ENCODE assay signal across 9 cellular contexts in genomic region chr4:119314356-119314755, GRCh38. TPM values are rescaled to one million over a fixed set of nuclear protein-coding genes. Genes with fewer than 3 reads are reported as not detected.
DNase-seq lines count a peak whose midpoint lies in the region; ATAC-seq, FAIRE-seq and TF ChIP-seq lines count a peak whose summit lies in the region.
"Had no signal": no experiment of that assay in that cellular context is flagged by ENCODE, and none has a peak within 500 bp of the region (broad histone marks: within the 10 kb centered on the region; RNA-seq: fewer than 3 reads in every experiment).

No MANE protein-coding gene starts in this region.

- no peaks in the 10 kb centered on the region for H4K20me1 ChIP-seq in K562 (replicated peaks; ENCODE audit: control insufficient read depth, insufficient read depth, low read length)

- H3K4me1 ChIP-seq in K562 (replicated peaks in 1 of 2; ENCODE audit: control insufficient read depth in 2 of 2, insufficient read depth in 2 of 2, low read length in 2 of 2), result no peaks in the 10 kb centered on the region
- H3K4me1 ChIP-seq in colonic mucosa, result no peaks in the 10 kb centered on the region

- TF ChIP-seq POLR2A in K562 (conservative IDR thresholded peaks at IDR 0.05), result no peak

- no peaks in the 10 kb centered on the region for H3K79me2 ChIP-seq in K562 (ENCODE audit: control insufficient read depth, insufficient read depth, low read length)

- no peak overlapping the region for H3K4me3 ChIP-seq in K562
- no peak overlapping the region for H3K4me3 ChIP-seq in MG63
- no peak overlapping the region for H3K4me3 ChIP-seq in colonic mucosa

- in situ Hi-C loops in K562 (cut with MboI), result loop anchor here (10.0 kb wide), 1 partner anchor 740 kb away; no protein-coding TSS in a partner anchor

- H3K36me3 ChIP-seq in K562 (ENCODE audit: control insufficient read depth, insufficient read depth, low read length) (no peaks in the 10 kb centered on the region), MG63 (no peaks in the 10 kb centered on the region), colonic mucosa (no peaks in the 10 kb centered on the region)

- DNase-seq in AG08395 (ENCODE audit: low spot score) (peak; percentile 36), GM04503 (ENCODE audit: low read depth) (peak; percentile 17), NCI-H510A treated with DMSO at 0.1 percent for 48 hours (lab: John Stamatoyannopoulos, UW) (peak; percentile 30), K562 (ENCODE audit: extremely low read depth in 1 of 4, low spot score in 3 of 4) (peak in 1 of 4 experiments; percentile 44), kidney tubule cell (ENCODE audit: low spot score) (peak; percentile 63), MG63 (no peak), colonic mucosa (no peak)

- TF ChIP-seq RAD21 in K562 (CRISPR knock-in tag; conservative IDR thresholded peaks at IDR 0.05 in 1 of 2, IDR thresholded peaks at IDR 0.05 in 1 of 2), result peak; percentile 71 to 73

- POLR2A ChIA-PET in K562 (lab: Yijun Ruan, JAX), result no interaction called here

- no peak for TF ChIP-seq EP300 in K562 (IDR thresholded peaks at IDR 0.05; ENCODE audit: low read length)

- H3K4me2 ChIP-seq in K562 (ENCODE audit: insufficient read depth, low read length), result no peak overlapping the region

- 0% methylated on average over 4 of the region's 4 CpGs for WGBS in K562 (ENCODE audit: insufficient coverage, low coverage, missing lambda C conversion rate)

- intact Hi-C loops in K562 (cut with micrococcal nuclease) (loop anchor here (2.0 kb wide), 2 partner anchors 312 to 736 kb away; no protein-coding TSS in a partner anchor), colonic mucosa (cut with DNase I) (loop anchor here (5.0 to 10.0 kb wide), 2 partner anchors 310 to 743 kb away; partner anchors contain the start of gene PDE5A)

- no peaks in the 10 kb centered on the region for H3K9me1 ChIP-seq in K562 (ENCODE audit: control insufficient read depth, insufficient read depth, low read length)

- H2AFZ ChIP-seq in K562 (ENCODE audit: low read depth, low read length), result no peak overlapping the region

- H3K9ac ChIP-seq in K562 (ENCODE audit: insufficient read depth in 1 of 2, low read depth in 2 of 2, low read length in 2 of 2), result no peak overlapping the region
- H3K9ac ChIP-seq in colonic mucosa (ENCODE audit: low read depth in 2 of 2, low read length in 2 of 2), result no peak overlapping the region

- CTCF ChIA-PET in K562 (lab: Yijun Ruan, JAX; ENCODE audit: low intra/inter-chr PET ratio), result interaction anchor here (0.6 to 1.5 kb wide), 2 partner anchors 179 to 737 kb away, joined by 3 to 4 read pairs; no protein-coding TSS in a partner anchor

- peak; percentile 79 for ATAC-seq in HG03039 (IDR thresholded peaks at IDR 0.05; ENCODE audit: unreplicated experiment)
- ATAC-seq in K562, result peak; percentile 83

- H3K27ac ChIP-seq in K562 (ENCODE audit: extremely low read depth, low read depth, low read length) (no peak overlapping the region), colonic mucosa (no peak overlapping the region)

- H3K27me3 ChIP-seq in K562 (ENCODE audit: control insufficient read depth in 2 of 2, insufficient read depth in 2 of 2, low read length in 2 of 2) (peaks cover 0 to 5% of the 10 kb centered on the region in 2 experiments; a peak in 1 of 5 replicates), MG63 (no peaks in the 10 kb centered on the region), colonic mucosa (no peaks in the 10 kb centered on the region)

- H3K9me3 ChIP-seq in K562 (replicated peaks; ENCODE audit: control insufficient read depth, insufficient read depth, low read depth, low read length) (no peaks in the 10 kb centered on the region), MG63 (no peaks in the 10 kb centered on the region), colonic mucosa (no peaks in the 10 kb centered on the region)

- peak; percentile 27 to 63 (median 44); a peak in 5 of 6 replicates for TF ChIP-seq CTCF in K562 (IDR thresholded peaks at IDR 0.05 in 2 of 3, conservative IDR thresholded peaks at IDR 0.05 in 1 of 3; ENCODE audit: insufficient read depth in 2 of 3, low read depth in 1 of 3, low read length in 3 of 3)
- no peak for TF ChIP-seq CTCF in colonic mucosa (IDR thresholded peaks at IDR 0.05)

- no peak for FAIRE-seq in K562 (lab: Jason Lieb, UNC)

- no TSS peak for BruUV-seq in K562 (replicated peaks; lab: Mats Ljungman, UMichigan)

TF ChIP-seq in K562, 482 proteins besides CTCF, POLR2A, EP300 and RAD21:
- TF ChIP-seq ZNF518B (CRISPR knock-in tag; IDR thresholded peaks at IDR 0.05), result no peak
- TF ChIP-seq, protein P1, sequence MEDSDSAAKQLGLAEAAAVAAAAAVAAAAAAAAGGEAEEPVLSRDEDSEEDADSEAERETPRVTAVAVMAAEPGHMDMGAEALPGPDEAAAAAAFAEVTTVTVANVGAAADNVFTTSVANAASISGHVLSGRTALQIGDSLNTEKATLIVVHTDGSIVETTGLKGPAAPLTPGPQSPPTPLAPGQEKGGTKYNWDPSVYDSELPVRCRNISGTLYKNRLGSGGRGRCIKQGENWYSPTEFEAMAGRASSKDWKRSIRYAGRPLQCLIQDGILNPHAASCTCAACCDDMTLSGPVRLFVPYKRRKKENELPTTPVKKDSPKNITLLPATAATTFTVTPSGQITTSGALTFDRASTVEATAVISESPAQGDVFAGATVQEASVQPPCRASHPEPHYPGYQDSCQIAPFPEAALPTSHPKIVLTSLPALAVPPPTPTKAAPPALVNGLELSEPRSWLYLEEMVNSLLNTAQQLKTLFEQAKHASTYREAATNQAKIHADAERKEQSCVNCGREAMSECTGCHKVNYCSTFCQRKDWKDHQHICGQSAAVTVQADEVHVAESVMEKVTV (CRISPR knock-in tag; IDR thresholded peaks at IDR 0.05), result peak; percentile 34; the same call in 1 of the 2 replicates

RNA-seq across cellular contexts. Expression of gene FABP2, which starts 7.6 kb away (rescaled TPM):
- total RNA-seq in K562 (2011; cell fraction: chromatin; rRNA removed; ENCODE audit: low replicate concordance), result not detected in 2 replicates
- total RNA-seq in K562 (2011; cell fraction: nucleolus; rRNA removed), result not detected in 2 replicates
- not detected in 2 replicates for total RNA-seq in K562 (2011; cell fraction: nucleoplasm; rRNA removed)
- not detected in 2 replicates for total RNA-seq in K562 (2014; rRNA removed)
- total RNA-seq in K562 (2014; rRNA removed; fragmentation: Illumina TruSeq; extraction: Trizol), result not detected in 2 replicates
- not detected in 2 replicates for total RNA-seq in K562 (2015; rRNA removed; fragmentation: Illumina TruSeq; extraction: Trizol)
- not detected in 2 replicates for total RNA-seq in K562 (2021)
- not detected in 2 replicates for polyA plus RNA-seq in K562 (2011; rRNA removed)
- not detected in 2 replicates for polyA plus RNA-seq in K562 (2011; cell fraction: cytosol; rRNA removed)
- polyA plus RNA-seq in K562 (2011; cell fraction: nucleus; rRNA removed), result not detected in 2 replicates
- not detected in 2 replicates for polyA plus RNA-seq in K562 (2012)
- polyA plus RNA-seq in K562 (2014; fragmentation: Illumina TruSeq; extraction: Trizol), result not detected in 2 replicates
- not detected for polyA plus RNA-seq in K562 (2014; fragmentation: Nextera tagmentation; extraction: Ambion mirVana)
- polyA plus RNA-seq in K562 (2014; rRNA removed), result not detected in 2 replicates
- not detected in 2 replicates for polyA minus RNA-seq in K562 (2011; rRNA and poly(A)+ RNA removed)
- not detected in 2 replicates for polyA minus RNA-seq in K562 (2011; cell fraction: cytosol; rRNA and poly(A)+ RNA removed)
- polyA minus RNA-seq in K562 (2011; cell fraction: nucleus; rRNA and poly(A)+ RNA removed), result not detected in 2 replicates
- not detected in 2 replicates for total RNA-seq in MG63 (2014; rRNA removed; shearing (Covaris generic); ENCODE audit: low replicate concordance)
- total RNA-seq in colonic mucosa, result 10 to 100 TPM; 36.3 to 70.4 TPM
- polyA plus RNA-seq: IgD-negative memory B cell had no signal

Comparison
In these comparisons a context has a peak if more than half of its experiments do, and no peak if none do; other contexts are left out.
1. DNase-seq: peak in AG08395 (single experiment), GM04503 (single experiment), NCI-H510A treated with DMSO at 0.1 percent for 48 hours (single experiment) and kidney tubule cell (single experiment); none in MG63 (single experiment) and colonic mucosa (single experiment).
2. RNA of gene FABP2, which starts 7.6 kb away (total RNA-seq): 36.3 to 70.4 TPM in colonic mucosa; not detected in K562 and not detected in MG63; every median in the first group is over 10 times any median in the second.